22 cellular contexts compared by ENCODE assay signal in the genomic region with DNA sequence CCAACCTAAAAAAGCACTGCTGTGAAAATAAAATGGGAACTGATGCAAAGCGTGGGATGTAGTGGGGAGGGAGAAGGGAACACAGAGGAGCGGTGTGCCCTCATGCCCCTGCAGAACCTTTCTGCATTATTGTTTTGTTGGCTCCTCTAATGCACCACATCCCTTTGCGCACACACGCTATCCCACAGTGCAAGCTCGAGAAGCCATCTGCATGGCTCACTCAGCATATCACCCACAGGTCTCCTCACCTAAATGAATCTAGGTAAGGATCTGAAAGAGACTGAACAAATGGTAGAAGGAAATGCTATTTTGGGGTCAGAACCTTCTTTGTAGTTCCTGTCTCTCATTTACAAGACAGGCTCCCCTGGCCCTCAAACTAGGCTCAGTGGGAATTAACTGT.
DNase-seq lines count a peak whose midpoint lies in the region; ATAC-seq, FAIRE-seq and TF ChIP-seq lines count a peak whose summit lies in the region.
"Had no signal": no experiment of that assay in that cellular context is flagged by ENCODE, and none has a peak within 500 bp of the region (broad histone marks: within the 10 kb centered on the region; RNA-seq: fewer than 3 reads in every experiment).

No MANE protein-coding gene starts in this region.

- H3K4me3 ChIP-seq in bronchial epithelial cell (ENCODE audit: low read depth, low read length), result no peak overlapping the region
- H3K4me3 ChIP-seq: BLaER1, GM12878 had no signal

- no peak for TF ChIP-seq CTCF in bronchial epithelial cell (IDR thresholded peaks at IDR 0.05; ENCODE audit: insufficient read depth, low read length, severe bottlenecking)
- TF ChIP-seq CTCF in MCF 10A (IDR thresholded peaks at IDR 0.05; ENCODE audit: unreplicated experiment), result no peak

- no peak overlapping the region for H3K27ac Mint-ChIP-seq in MCF 10A (ENCODE audit: low read depth, unreplicated experiment)
- H3K27ac Mint-ChIP-seq: CD14-positive monocyte; CD4-positive, alpha-beta T cell; CD8-positive, alpha-beta T cell had no signal

- no peaks in the 10 kb centered on the region for H3K36me3 ChIP-seq in bronchial epithelial cell (ENCODE audit: control insufficient read depth, insufficient read depth, low read length)
- H3K36me3 ChIP-seq: BE2C, BLaER1 had no signal

- H3K4me3 Mint-ChIP-seq in MCF 10A (ENCODE audit: unreplicated experiment), result no peak overlapping the region
- H3K4me3 Mint-ChIP-seq: CD14-positive monocyte; CD4-positive, alpha-beta T cell; CD8-positive, alpha-beta T cell had no signal

- DNase-seq in CD1c-positive myeloid dendritic cell (ENCODE audit: extremely low spot score), result peak; percentile 13
- peak; percentile 67 for DNase-seq in G401 (ENCODE audit: low spot score)
- no peak for DNase-seq in bronchial epithelial cell (ENCODE audit: low read depth)
- DNase-seq in MCF 10A (ENCODE audit: unreplicated experiment), result no peak
- DNase-seq: 8988T; ACHN; BE2C; Caco-2; Calu3; CD4-positive, alpha-beta T cell; CD8-positive, alpha-beta T cell; DMS79 treated with DMSO at 0.1 percent for 48 hours; GDM1 had no signal

- no peaks in the 10 kb centered on the region for H3K9me3 Mint-ChIP-seq in MCF 10A (ENCODE audit: unreplicated experiment)
- H3K9me3 Mint-ChIP-seq: CD4-positive, alpha-beta T cell; CD8-positive, alpha-beta T cell had no signal

- no peak for ATAC-seq in HG03135 (IDR thresholded peaks at IDR 0.05; ENCODE audit: unreplicated experiment)
- no peak for ATAC-seq in HG03280 (IDR thresholded peaks at IDR 0.05; ENCODE audit: unreplicated experiment)
- ATAC-seq: CD8-positive, alpha-beta T cell; GM12878 had no signal

- CTCF ChIA-PET in MCF 10A (lab: Yijun Ruan, JAX), result interaction anchor here (0.5 to 7.2 kb wide), 6 partner anchors 11 to 228 kb away, joined by 3 to 74 read pairs (median 6); partner anchors contain the start of gene SPOCK1

- no peaks in the 10 kb centered on the region for H3K4me1 Mint-ChIP-seq in MCF 10A (ENCODE audit: insufficient read depth, unreplicated experiment)

- intact Hi-C loops in MCF 10A (cut with micrococcal nuclease), result no loop called here

- POLR2A ChIA-PET in MCF 10A (lab: Yijun Ruan, JAX), result no interaction called here

- H3K27me3 ChIP-seq in bronchial epithelial cell (ENCODE audit: control insufficient read depth, insufficient read depth, low read length), result no peaks in the 10 kb centered on the region
- H3K27me3 ChIP-seq: BE2C, BLaER1 had no signal

- no TSS peak for BruUV-seq in MCF 10A (replicated peaks; lab: Mats Ljungman, UMichigan)

- peak; percentile 32 for FAIRE-seq in bronchial epithelial cell (lab: Jason Lieb, UNC)
- FAIRE-seq: A204.1, D721Med, GM12878, GM12892, GM18507 had no signal

- in situ Hi-C loops in G401 (cut with HindIII; ENCODE audit: low sequenced_read_pairs), result no loop called here

- H3K27me3 Mint-ChIP-seq in MCF 10A (ENCODE audit: insufficient read depth, unreplicated experiment), result no peaks in the 10 kb centered on the region
- H3K27me3 Mint-ChIP-seq: CD4-positive, alpha-beta T cell had no signal

- H3K36me3 Mint-ChIP-seq in MCF 10A (ENCODE audit: insufficient read depth, unreplicated experiment), result no peaks in the 10 kb centered on the region
- H3K36me3 Mint-ChIP-seq: CD14-positive monocyte; CD8-positive, alpha-beta T cell had no signal

Comparison
In these comparisons a context has a peak if more than half of its experiments do, and no peak if none do; other contexts are left out.
1. DNase-seq: peak in CD1c-positive myeloid dendritic cell (single experiment) and G401 (single experiment); none in bronchial epithelial cell (single experiment) and MCF 10A (single experiment).